In genomic region chr2:240687741-240688562, GRCh38 we compare ENCODE assay signal across 20 cellular contexts. TPM values are rescaled to one million over a fixed set of nuclear protein-coding genes. Genes with fewer than 3 reads are reported as not detected.
DNase-seq lines count a peak whose midpoint lies in the region; ATAC-seq, FAIRE-seq and TF ChIP-seq lines count a peak whose summit lies in the region.
"Had no signal": no experiment of that assay in that cellular context is flagged by ENCODE, and none has a peak within 500 bp of the region (broad histone marks: within the 10 kb centered on the region; RNA-seq: fewer than 3 reads in every experiment).

No MANE protein-coding gene starts in this region.

- CTCF ChIA-PET in H1 (lab: Charles Lee; ENCODE audit: partially characterized antibody), result interaction anchor here (0.6 to 1.6 kb wide), 4 partner anchors 13 to 123 kb away, joined by 3 read pairs; no protein-coding TSS in a partner anchor

- H3K36me3 ChIP-seq in H1 (ENCODE audit: control insufficient read depth in 2 of 4, insufficient read depth in 4 of 4, low read length in 3 of 4) (no peaks in the 10 kb centered on the region), pancreas (no peaks in the 10 kb centered on the region), colonic mucosa (no peaks in the 10 kb centered on the region)
- H3K36me3 ChIP-seq: BE2C, SJCRH30 had no signal

- H3K4me3 Mint-ChIP-seq in activated T-helper 17 cell treated with anti-CD3 and anti-CD28 coated beads, Interleukin-2, amount 50 U/mL, for 72 hours, result no peak overlapping the region
- H3K4me3 Mint-ChIP-seq: CD8-positive, alpha-beta T cell had no signal

- no peak for ATAC-seq in pancreas
- ATAC-seq in activated T-helper 17 cell treated with anti-CD3 and anti-CD28 coated beads, Interleukin-2, amount 50 U/mL, for 72 hours (replicated peaks), result no peak
- ATAC-seq: CD8-positive, alpha-beta T cell had no signal

- 74% methylated on average over 13 of the region's 14 CpGs; no CpG with 5 or more reads in 1 of the 2 experiments for WGBS in H1 (ENCODE audit: extremely low coverage in 1 of 2, insufficient coverage in 1 of 2, insufficient read length in 1 of 2, insufficient replicate concordance in 2 of 2, low coverage in 1 of 2, low lambda C conversion rate in 2 of 2, missing lambda C conversion rate in 1 of 2), 2 experiments
- 47 to 62% methylated on average over 13 to 14 of the region's 14 CpGs for WGBS in pancreas, 2 donors

- H3K27ac Mint-ChIP-seq in activated T-helper 17 cell treated with anti-CD3 and anti-CD28 coated beads, Interleukin-2, amount 50 U/mL, for 72 hours, result no peak overlapping the region
- H3K27ac Mint-ChIP-seq: CD8-positive, alpha-beta T cell had no signal

- H3K27me3 ChIP-seq in H1 (replicated peaks in 1 of 4; ENCODE audit: control insufficient read depth in 3 of 4, extremely low read depth in 1 of 4, insufficient read depth in 3 of 4, low read length in 3 of 4) (no peaks in the 10 kb centered on the region; a peak in 1 of 7 replicates), pancreas (no peaks in the 10 kb centered on the region), colonic mucosa (no peaks in the 10 kb centered on the region)
- H3K27me3 ChIP-seq: BE2C had no signal

- FAIRE-seq in H1 (lab: Jason Lieb, UNC), result no peak
- FAIRE-seq in pancreas (lab: Jason Lieb, UNC), result no peak
- FAIRE-seq in GM12892 (lab: Jason Lieb, UNC), result no peak
- FAIRE-seq: GM18507 had no signal

- peak overlapping the region; percentile 93; the same call in 1 of the 2 replicates for H4K8ac ChIP-seq in H1 (ENCODE audit: extremely low read depth, insufficient read depth, low read length)

- no peaks in the 10 kb centered on the region for H4K20me1 ChIP-seq in H1 (replicated peaks in 1 of 2; ENCODE audit: control insufficient read depth in 1 of 2, insufficient read depth in 2 of 2, low read length in 2 of 2)

- no peak overlapping the region for H2BK12ac ChIP-seq in H1 (ENCODE audit: low read depth, low read length)

- peaks cover 0 to 3% (median 0%) of the 10 kb centered on the region in 4 experiments; a peak in 2 of 7 replicates for H3K4me1 ChIP-seq in H1 (replicated peaks in 1 of 4; ENCODE audit: control insufficient read depth in 3 of 4, insufficient read depth in 4 of 4, low read length in 3 of 4)
- H3K4me1 ChIP-seq in pancreas, result peaks cover 0 to 5% (median 0%) of the 10 kb centered on the region in 3 donors
- H3K4me1 ChIP-seq in colonic mucosa, result no peaks in the 10 kb centered on the region
- H3K4me1 ChIP-seq: BE2C, SJCRH30 had no signal

- H3K4me3 ChIP-seq in H1 (ENCODE audit: extremely low read depth in 1 of 4, insufficient read depth in 2 of 4, low read depth in 3 of 4, low read length in 4 of 4) (no peak overlapping the region), pancreas (peak overlapping the region; percentile 16 to 45 (median 32)), colonic mucosa (no peak overlapping the region)
- H3K4me3 ChIP-seq: SJCRH30 had no signal

- no peak overlapping the region for H3K4me2 ChIP-seq in H1 (ENCODE audit: insufficient read depth in 1 of 2, low read depth in 2 of 2, low read length in 2 of 2)

- intact Hi-C loops in pancreas (cut with DNase I) (no loop called here), colonic mucosa (cut with DNase I) (no loop called here)

- no peak overlapping the region for H2AK5ac ChIP-seq in H1 (ENCODE audit: low read depth, low read length)

- H3K27ac ChIP-seq in H1 (ENCODE audit: low read depth, low read length) (no peak overlapping the region), pancreas (peak overlapping the region in 3 of 4 donors; percentile 49 to 89 (median 74)), colonic mucosa (no peak overlapping the region)
- H3K27ac ChIP-seq: HL-60, SJCRH30 had no signal

- H3K18ac ChIP-seq in H1 (ENCODE audit: extremely low read depth, low read length), result no peak overlapping the region

- no peak overlapping the region for H4K91ac ChIP-seq in H1 (replicated peaks; ENCODE audit: insufficient read length, low read length)

- no peaks in the 10 kb centered on the region for H3K79me1 ChIP-seq in H1 (ENCODE audit: low read depth, low read length)

- H2AFZ ChIP-seq in H1 (ENCODE audit: low read length), result no peak overlapping the region

- H3K9me3 Mint-ChIP-seq in activated T-helper 17 cell treated with anti-CD3 and anti-CD28 coated beads, Interleukin-2, amount 50 U/mL, for 72 hours, result no peaks in the 10 kb centered on the region
- H3K9me3 Mint-ChIP-seq: CD8-positive, alpha-beta T cell had no signal

- no peak overlapping the region for H3K14ac ChIP-seq in H1 (ENCODE audit: insufficient read length)

- H3K23me2 ChIP-seq in H1 (ENCODE audit: low read depth, low read length), result no peaks in the 10 kb centered on the region

- H2BK120ac ChIP-seq in H1 (replicated peaks; ENCODE audit: low read depth, low read length), result no peak overlapping the region

- H3K4me1 Mint-ChIP-seq in activated T-helper 17 cell treated with anti-CD3 and anti-CD28 coated beads, Interleukin-2, amount 50 U/mL, for 72 hours, result no peaks in the 10 kb centered on the region

- H3K23ac ChIP-seq in H1 (ENCODE audit: insufficient read length), result no peak overlapping the region

- no peaks in the 10 kb centered on the region for H3K27me3 Mint-ChIP-seq in activated T-helper 17 cell treated with anti-CD3 and anti-CD28 coated beads, Interleukin-2, amount 50 U/mL, for 72 hours

- no peaks in the 10 kb centered on the region for H3K79me2 ChIP-seq in H1 (ENCODE audit: control insufficient read depth in 1 of 2, insufficient read depth in 2 of 2, low read length in 2 of 2)

- no peak overlapping the region for H2BK5ac ChIP-seq in H1 (ENCODE audit: low read depth, low read length)

- H3K36me3 Mint-ChIP-seq in activated T-helper 17 cell treated with anti-CD3 and anti-CD28 coated beads, Interleukin-2, amount 50 U/mL, for 72 hours (ENCODE audit: low read depth), result no peaks in the 10 kb centered on the region
- H3K36me3 Mint-ChIP-seq: CD8-positive, alpha-beta T cell had no signal

- no peak overlapping the region for H4K5ac ChIP-seq in H1 (ENCODE audit: insufficient read length, low read depth, low read length)

- H2BK20ac ChIP-seq in H1 (ENCODE audit: low read length), result no peak overlapping the region

- no peak overlapping the region for H2BK15ac ChIP-seq in H1 (ENCODE audit: low read length)

- TF ChIP-seq POLR2A in H1 (IDR thresholded peaks at IDR 0.05; ENCODE audit: control extremely low read depth in 1 of 2, low read depth in 2 of 2, low read length in 2 of 2) (no peak), GM12892 (IDR thresholded peaks at IDR 0.05; ENCODE audit: low read depth, low read length) (no peak)

- H3K9me3 ChIP-seq in H1 (ENCODE audit: insufficient read depth in 2 of 2, low read depth in 1 of 2, low read length in 1 of 2) (no peaks in the 10 kb centered on the region), pancreas (no peaks in the 10 kb centered on the region), colonic mucosa (no peaks in the 10 kb centered on the region)
- H3K9me3 ChIP-seq: BE2C, SJCRH30 had no signal

- TF ChIP-seq RAD21 in H1 (IDR thresholded peaks at IDR 0.05 in 1 of 2, conservative IDR thresholded peaks at IDR 0.05 in 1 of 2; ENCODE audit: low read depth in 2 of 2, low read length in 2 of 2), result no peak

- H3K4ac ChIP-seq in H1 (replicated peaks; ENCODE audit: insufficient read length, low read depth, low read length), result no peak overlapping the region

- TF ChIP-seq EP300 in H1 (IDR thresholded peaks at IDR 0.05; ENCODE audit: borderline replicate concordance in 1 of 2, low read depth in 2 of 2, low read length in 2 of 2), result no peak

- no peak overlapping the region for H3K56ac ChIP-seq in H1 (replicated peaks; ENCODE audit: insufficient read length, low read depth, low read length)

- no peak for TF ChIP-seq CTCF in GM10266 (IDR thresholded peaks at IDR 0.05; ENCODE audit: control insufficient read depth, insufficient read depth, low read depth, missing control alignments)
- TF ChIP-seq CTCF in H1 (IDR thresholded peaks at IDR 0.05; ENCODE audit: control extremely low read depth in 1 of 3, insufficient read depth in 1 of 3, low read depth in 1 of 3, low read length in 3 of 3), result no peak
- TF ChIP-seq CTCF in pancreas (IDR thresholded peaks at IDR 0.05), result no peak
- TF ChIP-seq CTCF in colonic mucosa (IDR thresholded peaks at IDR 0.05), result no peak

- POLR2A ChIA-PET in H1 (lab: Charles Lee; ENCODE audit: partially characterized antibody), result no interaction called here

- H3K9ac ChIP-seq in H1 (replicated peaks in 1 of 4; ENCODE audit: extremely low read depth in 1 of 4, low read depth in 3 of 4, low read length in 3 of 4), result no peak overlapping the region
- no peak overlapping the region for H3K9ac ChIP-seq in colonic mucosa (ENCODE audit: low read depth in 2 of 2, low read length in 2 of 2)

- DNase-seq in D341Med (ENCODE audit: low spot score) (peak; percentile 18), GM10266 (ENCODE audit: extremely low spot score) (peak; percentile 23), H1 (ENCODE audit: low read depth in 1 of 2, low spot score in 2 of 2) (peak in 1 of 2 experiments; percentile 38), pancreas (peak in 4 of 6 donors; percentile 15 to 77 (median 56)), colonic mucosa (no peak), GM12892 (ENCODE audit: insufficient read length) (no peak)
- DNase-seq: BE2C, DMS 273 treated with DMSO at 0.1 percent for 48 hours, KBM-7, NCI-H1436 treated with DMSO at 0.1 percent for 48 hours, NCI-H2227 treated with DMSO at 0.1 percent for 48 hours, NCI-H526 treated with DMSO at 0.1 percent for 48 hours, RPMI8226, SJCRH30 had no signal

RNA-seq across cellular contexts. Expression of gene AQP12A, which starts 3.7 kb away (rescaled TPM):
- not detected in 2 replicates for total RNA-seq in H1 (2021; fragmentation: NEBNext Ultra II Directional; extraction: Animal tissue kit (Norgen Biotek cat#: 25700))
- polyA plus RNA-seq in H1 (2011; rRNA removed), result not detected in 2 replicates
- polyA plus RNA-seq in H1 (2011; cell fraction: cytosol; rRNA removed), result not detected
- polyA plus RNA-seq in H1 (2011; cell fraction: nucleus; rRNA removed), result not detected
- polyA plus RNA-seq in H1 (2012, experiment 1 of 2), result not detected in 4 replicates
- polyA plus RNA-seq in H1 (2012, experiment 2 of 2), result not detected
- not detected for polyA plus RNA-seq in H1 (2013, experiment 1 of 2)
- polyA plus RNA-seq in H1 (2013, experiment 2 of 2), result not detected
- polyA minus RNA-seq in H1 (2011; rRNA and poly(A)+ RNA removed), result not detected in 2 replicates
- polyA minus RNA-seq in H1 (2011; cell fraction: cytosol; rRNA and poly(A)+ RNA removed), result not detected
- polyA minus RNA-seq in H1 (2011; cell fraction: nucleus; rRNA and poly(A)+ RNA removed), result not detected
- total RNA-seq in pancreas, result 100 to 1,000 TPM in 4 of 6 donors, 10 to 100 TPM in 2; 46.6 to 163 (median 104) TPM
- polyA plus RNA-seq in pancreas, result 100 to 1,000 TPM; 284 to 744 TPM
- 10 to 100 TPM in 1 of 2 donors, 1 to 10 TPM in 1; 9.0 to 20.5 TPM for total RNA-seq in colonic mucosa
- polyA plus RNA-seq in GM12892 (2012; ENCODE audit: missing spikeins), result not detected
- total RNA-seq in activated T-helper 17 cell treated with anti-CD3 and anti-CD28 coated beads, Interleukin-2, amount 50 U/mL, for 72 hours, result not detected
- total RNA-seq: CD8-positive, alpha-beta T cell; Daoy; OCI-LY7; SJCRH30 had no signal

RNA-seq across cellular contexts. Expression of gene AQP12B, which starts 5.3 kb away (rescaled TPM):
- not detected in 2 replicates for total RNA-seq in H1 (2021; fragmentation: NEBNext Ultra II Directional; extraction: Animal tissue kit (Norgen Biotek cat#: 25700))
- polyA plus RNA-seq in H1 (2011; rRNA removed), result not detected in 2 replicates
- not detected for polyA plus RNA-seq in H1 (2011; cell fraction: cytosol; rRNA removed)
- not detected for polyA plus RNA-seq in H1 (2011; cell fraction: nucleus; rRNA removed)
- polyA plus RNA-seq in H1 (2012, experiment 1 of 2), result not detected in 4 replicates
- polyA plus RNA-seq in H1 (2012, experiment 2 of 2), result not detected
- not detected for polyA plus RNA-seq in H1 (2013, experiment 1 of 2)
- polyA plus RNA-seq in H1 (2013, experiment 2 of 2), result not detected
- not detected in 2 replicates for polyA minus RNA-seq in H1 (2011; rRNA and poly(A)+ RNA removed)
- not detected for polyA minus RNA-seq in H1 (2011; cell fraction: cytosol; rRNA and poly(A)+ RNA removed)
- not detected for polyA minus RNA-seq in H1 (2011; cell fraction: nucleus; rRNA and poly(A)+ RNA removed)
- total RNA-seq in pancreas, result 100 to 1,000 TPM in 4 of 6 donors, 10 to 100 TPM in 2; 54.2 to 240 (median 132) TPM
- polyA plus RNA-seq in pancreas, result 100 to 1,000 TPM; 158 to 217 TPM
- 1 to 10 TPM; 7.9 to 9.6 TPM for total RNA-seq in colonic mucosa
- not detected for polyA plus RNA-seq in GM12892 (2012; ENCODE audit: missing spikeins)
- total RNA-seq in activated T-helper 17 cell treated with anti-CD3 and anti-CD28 coated beads, Interleukin-2, amount 50 U/mL, for 72 hours, result not detected
- total RNA-seq: CD8-positive, alpha-beta T cell; Daoy; OCI-LY7; SJCRH30 had no signal

Comparison
In these comparisons a context has a peak if more than half of its experiments do, and no peak if none do; other contexts are left out.
1. DNase-seq: peak in D341Med (single experiment), GM10266 (single experiment) and pancreas (4 of 6); none in colonic mucosa (single experiment) and GM12892 (single experiment).
2. H3K27ac ChIP-seq: peak in pancreas (3 of 4); none in H1 (single experiment) and colonic mucosa (single experiment).
3. H3K4me3 ChIP-seq: peak in pancreas (4 of 4); none in H1 (0 of 4) and colonic mucosa (single experiment).
4. RNA of gene AQP12A, which starts 3.7 kb away (total RNA-seq): 46.6 to 163 TPM in pancreas and 9.0 to 20.5 TPM in colonic mucosa; not detected in H1 and not detected in activated T-helper 17 cell treated with anti-CD3 and anti-CD28 coated beads, Interleukin-2, amount 50 U/mL, for 72 hours; every median in the first group is over 10 times any median in the second.
5. RNA of gene AQP12B, which starts 5.3 kb away (total RNA-seq): 54.2 to 240 TPM in pancreas; 7.9 to 9.6 TPM in colonic mucosa, not detected in H1 and not detected in activated T-helper 17 cell treated with anti-CD3 and anti-CD28 coated beads, Interleukin-2, amount 50 U/mL, for 72 hours; every median in the first group is over 4 times any median in the second.